29 cellular contexts compared by ENCODE assay signal in genomic region chr20:63015665-63016361, GRCh38. TPM values are rescaled to one million over a fixed set of nuclear protein-coding genes. Genes with fewer than 3 reads are reported as not detected.
DNase-seq lines count a peak whose midpoint lies in the region; ATAC-seq, FAIRE-seq and TF ChIP-seq lines count a peak whose summit lies in the region.
"Had no signal": no experiment of that assay in that cellular context is flagged by ENCODE, and none has a peak within 500 bp of the region (broad histone marks: within the 10 kb centered on the region; RNA-seq: fewer than 3 reads in every experiment).

No MANE protein-coding gene starts in this region.

- H4K20me1 ChIP-seq in BLaER1: no peaks in the 10 kb centered on the region
- H4K20me1 ChIP-seq in GM12878 (ENCODE audit: control insufficient read depth, insufficient read depth): no peaks in the 10 kb centered on the region

- peaks cover 43% of the 10 kb centered on the region for H3K27me3 ChIP-seq in BLaER1
- no peaks in the 10 kb centered on the region for H3K27me3 ChIP-seq in GM06990 (replicated peaks; ENCODE audit: control insufficient read depth, insufficient read depth, low read length)
- H3K27me3 ChIP-seq in GM12878 (replicated peaks in 1 of 2; ENCODE audit: control insufficient read depth in 2 of 2, insufficient read depth in 2 of 2, low read length in 1 of 2): no peaks in the 10 kb centered on the region

- RAD21 ChIA-PET in GM12878 (lab: Charles Lee; ENCODE audit: unreplicated experiment): interaction anchor here (1.4 kb wide), 1 partner anchor 62 kb away, joined by 5 read pairs; no protein-coding TSS in a partner anchor

- no peak for TF ChIP-seq EP300 in GM12878 (IDR thresholded peaks at IDR 0.05; ENCODE audit: borderline replicate concordance in 1 of 2, control insufficient read depth in 1 of 2, low read depth in 2 of 2, low read length in 2 of 2)

- WGBS in GM12878 (ENCODE audit: insufficient coverage, insufficient replicate concordance, low lambda C conversion rate, missing lambda C conversion rate): 67% methylated on average over 18 of the region's 22 CpGs

- no peak for TF ChIP-seq CTCF in GM06990 (IDR thresholded peaks at IDR 0.05; ENCODE audit: insufficient read depth, low read length, poor library complexity, severe bottlenecking)
- TF ChIP-seq CTCF in GM12878 (IDR thresholded peaks at IDR 0.05 in 2 of 3, conservative IDR thresholded peaks at IDR 0.05 in 1 of 3; ENCODE audit: control insufficient read depth in 2 of 3, extremely low read depth in 1 of 3, insufficient read depth in 1 of 3, low read depth in 3 of 3, low read length in 3 of 3): no peak
- no peak for TF ChIP-seq CTCF in mucosa of descending colon (IDR thresholded peaks at IDR 0.05)

- no peak overlapping the region for H2AFZ ChIP-seq in GM12878 (ENCODE audit: control insufficient read depth, low read depth, low read length)

- in situ Hi-C loops in GM12878 (cut with MboI): no loop called here

- peaks cover 70% of the 10 kb centered on the region for H3K4me1 ChIP-seq in BLaER1
- H3K4me1 ChIP-seq in GM12878 (ENCODE audit: control insufficient read depth, insufficient read depth, low read length): peaks cover 29% of the 10 kb centered on the region
- H3K4me1 ChIP-seq in mucosa of descending colon (ENCODE audit: low read depth): no peaks in the 10 kb centered on the region
- H3K4me1 ChIP-seq: A549 had no signal

- H3K27ac ChIP-seq in BLaER1: no peak overlapping the region
- H3K27ac ChIP-seq in GM12878 (ENCODE audit: control insufficient read depth, insufficient read depth): no peak overlapping the region
- H3K27ac ChIP-seq: A549, HL-60 had no signal

- POLR2A ChIA-PET in GM12878 (lab: Charles Lee): interaction anchor here (0.8 to 1.8 kb wide), 2 partner anchors 24 to 38 kb away, joined by 4 to 6 read pairs; no protein-coding TSS in a partner anchor

- SMC1A ChIA-PET in GM12878 (lab: Charles Lee; ENCODE audit: uncharacterized antibody, unreplicated experiment): interaction anchor here (3.0 kb wide), 1 partner anchor 9 kb away, joined by 11 read pairs; no protein-coding TSS in a partner anchor

- H3K9ac ChIP-seq in BLaER1 (no peak overlapping the region), GM12878 (ENCODE audit: control insufficient read depth, insufficient read depth, low read length) (no peak overlapping the region)

- CTCF ChIA-PET in GM12878 (lab: Yijun Ruan, JAX): interaction anchor here (1.3 kb wide), 1 partner anchor 200 kb away, joined by 3 read pairs; the partner anchor contains the start of gene YTHDF1

- intact Hi-C loops in GM12878 (cut with micrococcal nuclease; ENCODE audit: unreplicated experiment): no loop called here
- intact Hi-C loops in mucosa of descending colon (cut with DNase I, micrococcal nuclease): no loop called here

- DNase-seq in GM06990 (ENCODE audit: extremely low read depth, insufficient read length) (no peak), GM12878 (ENCODE audit: low read depth, low spot score) (no peak), mucosa of descending colon (peak in 2 of 3 donors; percentile 10 to 34), NCI-H1105 (lab: John Stamatoyannopoulos, UW) (no peak)
- DNase-seq in stimulated activated CD4-positive, alpha-beta T cell treated with anti-CD3 and anti-CD28 coated beads, Interleukin-2, amount 100 ng/mL, for 48 hours: no peak
- DNase-seq: C1 segment of cervical spinal cord, DMS79 treated with DMSO at 0.1 percent for 48 hours, Kasumi-1, MG63, NCI-H1092, NCI-H146, NCI-H2029 treated with DMSO at 0.1 percent for 48 hours, NCI-H2171 treated with DMSO at 0.1 percent for 48 hours, NCI-H446 treated with DMSO at 0.1 percent for 48 hours, NCI-H69, SIG-M5, T-cell had no signal

- 0 out of 2 replicates have a peak, but pooled peaks have one; percentile 2 for TF ChIP-seq POLR2A in GM12878 (IDR thresholded peaks at IDR 0.05; ENCODE audit: low read depth, low read length)

- FAIRE-seq in GM12878 (lab: Jason Lieb, UNC): no peak
- FAIRE-seq: A549, D721Med, G401.6, GM12891, HTR-8/SVneo had no signal

- H3K9me3 ChIP-seq in BLaER1 (peaks cover 33% of the 10 kb centered on the region), GM12878 (replicated peaks; ENCODE audit: control insufficient read depth, insufficient read depth, low read length) (peaks cover 3% of the 10 kb centered on the region), mucosa of descending colon (no peaks in the 10 kb centered on the region)

- no TSS peak for BruUV-seq in GM12878 (replicated peaks; lab: Mats Ljungman, UMichigan)

- H3K4me2 ChIP-seq in BLaER1 (peak overlapping the region; percentile 69; the same call in 1 of the 2 replicates), GM12878 (ENCODE audit: control insufficient read depth, insufficient read depth) (peak overlapping the region; percentile 54)
- H3K4me2 ChIP-seq: A549 had no signal

- no peak overlapping the region for H3K4me3 ChIP-seq in BLaER1
- peak overlapping the region; percentile 10; the same call in 1 of the 2 replicates for H3K4me3 ChIP-seq in GM06990 (replicated peaks; ENCODE audit: low read depth, low read length)
- no peak overlapping the region for H3K4me3 ChIP-seq in GM12878
- H3K4me3 ChIP-seq in mucosa of descending colon: no peak overlapping the region
- H3K4me3 ChIP-seq: A549, MG63 had no signal

- TF ChIP-seq RAD21 in GM12878 (IDR thresholded peaks at IDR 0.05; ENCODE audit: insufficient read depth, low read depth, low read length): no peak

- H3K36me3 ChIP-seq in BLaER1 (no peaks in the 10 kb centered on the region; the same call in 1 of the 2 replicates), GM06990 (ENCODE audit: control insufficient read depth, insufficient read depth, low read length) (peaks cover 10% of the 10 kb centered on the region), GM12878 (ENCODE audit: control insufficient read depth in 2 of 2, insufficient read depth in 2 of 2, low read length in 1 of 2) (no peaks in the 10 kb centered on the region; a peak in 1 of 4 replicates), mucosa of descending colon (ENCODE audit: low read depth) (no peaks in the 10 kb centered on the region)
- H3K36me3 ChIP-seq: MG63 had no signal

- ATAC-seq in GM12878 (no peak), mucosa of descending colon (no peak), HG03045 (IDR thresholded peaks at IDR 0.05; ENCODE audit: unreplicated experiment) (no peak), GM18520 (IDR thresholded peaks at IDR 0.05; ENCODE audit: unreplicated experiment) (no peak)
- ATAC-seq: A549, SK-N-SH treated with all-trans-retinoic acid at 6 μM for 48 hours, T-cell had no signal

- peaks cover 52% of the 10 kb centered on the region for H3K79me2 ChIP-seq in GM12878 (ENCODE audit: control insufficient read depth, insufficient read depth, low read length)

TF ChIP-seq in GM12878, 131 proteins besides CTCF, POLR2A, EP300 and RAD21 (continues in another document):
- TF ChIP-seq KLF5 (IDR thresholded peaks at IDR 0.05; ENCODE audit: partially characterized antibody) (no peak), MXI1 (IDR thresholded peaks at IDR 0.05; ENCODE audit: low read depth, low read length) (no peak), CHD4 (IDR thresholded peaks at IDR 0.05) (no peak), ATF3 (IDR thresholded peaks at IDR 0.05; ENCODE audit: borderline replicate concordance, extremely low read depth, low read depth, low read length) (no peak)

RNA-seq across cellular contexts. Expression of gene BHLHE23, which starts 9.0 kb away (rescaled TPM):
- total RNA-seq in GM12878 (2013; cell fraction: nucleolus; rRNA removed): 0.69 TPM in 1 of 2 replicates, not detected in the other
- total RNA-seq in GM12878 (2014; rRNA removed) (not detected in 2 replicates), GM12878 (2014; rRNA removed; fragmentation: Illumina TruSeq; extraction: Trizol) (not detected in 2 replicates), GM12878 (2021) (0.33 TPM in 1 of 2 replicates, not detected in the other), mucosa of descending colon (not detected)
- not detected for polyA plus RNA-seq in GM12878 (2011; ENCODE audit: low read depth)
- polyA plus RNA-seq in GM12878 (2011; rRNA removed) (not detected in 2 replicates), GM12878 (2014; fragmentation: Illumina TruSeq; extraction: Trizol) (not detected in 2 replicates), GM12878 (2014; fragmentation: Nextera tagmentation; extraction: Ambion mirVana) (not detected), GM12878 (2014; rRNA removed) (0.28 TPM in 1 of 2 replicates, not detected in the other), GM12878 (2016; fragmentation: Nextera tagmentation; extraction: Ambion mirVana) (not detected)
- 0.07 TPM in 1 of 2 replicates, not detected in the other for polyA plus RNA-seq in GM12878 (2011; cell fraction: cytosol; rRNA removed)
- polyA plus RNA-seq in GM12878 (2011; cell fraction: nucleus; rRNA removed): 0.28 and 0.40 TPM in 2 replicates
- polyA plus RNA-seq in GM12878 (2012): 0.11 TPM in 1 of 2 replicates, not detected in the other
- not detected in 2 replicates for polyA minus RNA-seq in GM12878 (2011; rRNA and poly(A)+ RNA removed)
- polyA minus RNA-seq in GM12878 (2011; cell fraction: cytosol; rRNA and poly(A)+ RNA removed): not detected in 2 replicates
- not detected in 2 replicates for polyA minus RNA-seq in GM12878 (2011; cell fraction: nucleus; rRNA and poly(A)+ RNA removed)
- total RNA-seq: CD8-positive, alpha-beta memory T cell; T-cell had no signal
- polyA plus RNA-seq: A549; CD8-positive, alpha-beta memory T cell; IgD-negative memory B cell had no signal

Comparison
In these comparisons a context has a peak if more than half of its experiments do, and no peak if none do; other contexts are left out.
1. DNase-seq: peak in mucosa of descending colon (2 of 3); none in GM06990 (single experiment), GM12878 (single experiment), stimulated activated CD4-positive, alpha-beta T cell treated with anti-CD3 and anti-CD28 coated beads, Interleukin-2, amount 100 ng/mL, for 48 hours (0 of 2) and NCI-H1105 (single experiment).